Comparison of ENCODE assay signal across 8 cellular contexts in genomic region chr1:62391369-62391971, GRCh38. TPM values are rescaled to one million over a fixed set of nuclear protein-coding genes. Genes with fewer than 3 reads are reported as not detected.
DNase-seq lines count a peak whose midpoint lies in the region; ATAC-seq and TF ChIP-seq lines count a peak whose summit lies in the region.

No MANE protein-coding gene starts in this region.

- peak; percentile 50 for ATAC-seq in GM21786 (IDR thresholded peaks at IDR 0.05; ENCODE audit: unreplicated experiment)
- peak; percentile 40 for ATAC-seq in upper lobe of right lung

- intact Hi-C loops in upper lobe of right lung (cut with DNase I) = no loop called here

- H3K27me3 ChIP-seq in upper lobe of right lung = no peaks in the 10 kb centered on the region

- TF ChIP-seq CTCF in fibroblast of villous mesenchyme (IDR thresholded peaks at IDR 0.05; ENCODE audit: insufficient read depth, low read depth, low read length) (peak; percentile 66), upper lobe of right lung (IDR thresholded peaks at IDR 0.05) (peak; percentile 34)

- H3K27ac ChIP-seq in upper lobe of right lung = no peak overlapping the region

- H3K4me1 ChIP-seq in upper lobe of right lung = no peaks in the 10 kb centered on the region

- H3K4me3 ChIP-seq in fibroblast of villous mesenchyme (ENCODE audit: low read depth, low read length) (no peak overlapping the region), upper lobe of right lung (no peak overlapping the region)

- no peaks in the 10 kb centered on the region for H3K9me3 ChIP-seq in upper lobe of right lung

- no peaks in the 10 kb centered on the region for H3K36me3 ChIP-seq in upper lobe of right lung

- peak; percentile 74 for DNase-seq in DMS53 (lab: John Stamatoyannopoulos, UW)
- peak; percentile 61 for DNase-seq in RPMI8226
- DNase-seq in fibroblast of villous mesenchyme (ENCODE audit: low read depth) = peak; percentile 24
- DNase-seq in upper lobe of right lung = no peak
- DNase-seq in mesenteric fat pad (ENCODE audit: low spot score) = no peak
- no peak for DNase-seq in H4 (ENCODE audit: low spot score)
- no peak for DNase-seq in NCI-H187 (lab: John Stamatoyannopoulos, UW)

RNA-seq across cellular contexts. Expression of gene USP1, which starts 45.4 kb away (rescaled TPM):
- total RNA-seq in fibroblast of villous mesenchyme (24.2 and 28.5 TPM in 2 replicates), upper lobe of right lung (23.8 TPM), mesenteric fat pad (13.6 TPM)
- 55.4 and 63.2 TPM in 2 replicates for total RNA-seq in H4 (2014; rRNA removed; shearing (Covaris generic))

Comparison
In these comparisons a context has a peak if more than half of its experiments do, and no peak if none do; other contexts are left out.
1. DNase-seq: peak in DMS53 (single experiment), RPMI8226 (single experiment) and fibroblast of villous mesenchyme (single experiment); none in upper lobe of right lung (single experiment), mesenteric fat pad (single experiment), H4 (single experiment) and NCI-H187 (0 of 2).